Comparison of ENCODE assay signal across 8 cellular contexts in genomic region chr6:13488015-13488895, GRCh38. TPM values are rescaled to one million over a fixed set of nuclear protein-coding genes. Genes with fewer than 3 reads are reported as not detected.
DNase-seq lines count a peak whose midpoint lies in the region; ATAC-seq and TF ChIP-seq lines count a peak whose summit lies in the region.

No MANE protein-coding gene starts in this region.

- WGBS in esophagus muscularis mucosa: 16% methylated on average over 52 of the region's 57 CpGs

- peaks cover 0 to 3% (median 0%) of the 10 kb centered on the region in 7 donors for H3K9me3 Mint-ChIP-seq in CD4-positive, CD25-positive, alpha-beta regulatory T cell
- H3K9me3 Mint-ChIP-seq in natural killer cell: no peaks in the 10 kb centered on the region

- DNase-seq in CD4-positive, CD25-positive, alpha-beta regulatory T cell: peak in 1 of 3 donors; percentile 30
- DNase-seq in activated CD4-positive, alpha-beta T cell treated with anti-CD3 and anti-CD28 coated beads, Interleukin-2, amount 50 U/mL, for 48 hours: peak; percentile 20 to 22
- DNase-seq in esophagus muscularis mucosa (ENCODE audit: extremely low spot score) (no peak), natural killer cell (no peak), NCI-H1048 (lab: John Stamatoyannopoulos, UW) (no peak), NCI-H1105 (lab: John Stamatoyannopoulos, UW) (no peak), KBM-7 (no peak)

- H3K4me3 Mint-ChIP-seq in CD4-positive, CD25-positive, alpha-beta regulatory T cell: peak overlapping the region; percentile 74 to 93 (median 90)
- peak overlapping the region; percentile 90 for H3K4me3 Mint-ChIP-seq in natural killer cell

- intact Hi-C loops in esophagus muscularis mucosa (cut with DNase I) (loop anchor here (5.0 kb wide), 1 partner anchor 151 kb away; no protein-coding TSS in a partner anchor), natural killer cell (cut with micrococcal nuclease) (loop anchor here (5.0 kb wide), 2 partner anchors 39 to 161 kb away; partner anchors contain the start of gene TBC1D7)

- no peaks in the 10 kb centered on the region for H3K9me3 ChIP-seq in CD4-positive, CD25-positive, alpha-beta regulatory T cell (ENCODE audit: control insufficient read depth in 2 of 2, low read length in 2 of 2)
- H3K9me3 ChIP-seq in esophagus muscularis mucosa: peaks cover 0 to 5% (median 0%) of the 10 kb centered on the region in 4 donors

- H3K36me3 Mint-ChIP-seq in CD4-positive, CD25-positive, alpha-beta regulatory T cell: no peaks in the 10 kb centered on the region
- H3K36me3 Mint-ChIP-seq in natural killer cell: no peaks in the 10 kb centered on the region

- TF ChIP-seq POLR2A in esophagus muscularis mucosa (IDR thresholded peaks at IDR 0.05; ENCODE audit: low read depth): no peak

- in situ Hi-C loops in KBM-7 (cut with MboI; ENCODE audit: low pct_unique_long_range_greater_than_20kb, low sequenced_read_pairs): no loop called here

- no peaks in the 10 kb centered on the region for H3K36me3 ChIP-seq in CD4-positive, CD25-positive, alpha-beta regulatory T cell (ENCODE audit: control insufficient read depth, insufficient read depth, low read length)
- no peaks in the 10 kb centered on the region for H3K36me3 ChIP-seq in esophagus muscularis mucosa

- H3K4me1 ChIP-seq in CD4-positive, CD25-positive, alpha-beta regulatory T cell (ENCODE audit: control insufficient read depth, insufficient read depth, low read length, poor library complexity, severe bottlenecking): peaks cover 23% of the 10 kb centered on the region
- peaks cover 13 to 38% (median 32%) of the 10 kb centered on the region in 4 donors for H3K4me1 ChIP-seq in esophagus muscularis mucosa

- no peak for TF ChIP-seq EP300 in esophagus muscularis mucosa (IDR thresholded peaks at IDR 0.05)

- H3K27ac Mint-ChIP-seq in CD4-positive, CD25-positive, alpha-beta regulatory T cell: no peak overlapping the region
- peak overlapping the region; percentile 67 to 90 for H3K27ac Mint-ChIP-seq in natural killer cell

- H3K4me1 Mint-ChIP-seq in CD4-positive, CD25-positive, alpha-beta regulatory T cell: peaks cover 5 to 36% (median 19%) of the 10 kb centered on the region in 4 donors
- peaks cover 34 to 50% of the 10 kb centered on the region in 2 donors for H3K4me1 Mint-ChIP-seq in natural killer cell

- TF ChIP-seq CTCF in esophagus muscularis mucosa (IDR thresholded peaks at IDR 0.05) (no peak), natural killer cell (IDR thresholded peaks at IDR 0.05) (no peak)

- peaks cover 42% of the 10 kb centered on the region for H3K27me3 Mint-ChIP-seq in CD4-positive, CD25-positive, alpha-beta regulatory T cell
- no peaks in the 10 kb centered on the region for H3K27me3 Mint-ChIP-seq in natural killer cell (ENCODE audit: low read depth in 2 of 2)

- H3K27ac ChIP-seq in CD4-positive, CD25-positive, alpha-beta regulatory T cell (ENCODE audit: insufficient read depth, low read length, poor library complexity, severe bottlenecking): no peak overlapping the region
- H3K27ac ChIP-seq in esophagus muscularis mucosa (replicated peaks in 1 of 4): peak overlapping the region; percentile 89 to 96 (median 94)

- peak overlapping the region; percentile 65 for H3K4me3 ChIP-seq in CD4-positive, CD25-positive, alpha-beta regulatory T cell (ENCODE audit: low read depth, low read length)
- peak overlapping the region; percentile 72 to 93 (median 88) for H3K4me3 ChIP-seq in esophagus muscularis mucosa

- H3K27me3 ChIP-seq in CD4-positive, CD25-positive, alpha-beta regulatory T cell (ENCODE audit: control insufficient read depth, insufficient read depth, low read length): peaks cover 20% of the 10 kb centered on the region
- no peaks in the 10 kb centered on the region for H3K27me3 ChIP-seq in esophagus muscularis mucosa

- no peak for ATAC-seq in CD4-positive, CD25-positive, alpha-beta regulatory T cell (ENCODE audit: low read depth in 2 of 2)
- peak; percentile 5 for ATAC-seq in HG02642 (IDR thresholded peaks at IDR 0.05; ENCODE audit: poor library complexity, unreplicated experiment)
- ATAC-seq in natural killer cell: peak in 1 of 3 donors; percentile 12

RNA-seq across cellular contexts. Expression of gene GFOD1, which starts 0.9 kb away (rescaled TPM):
- 1.8 TPM for total RNA-seq in CD4-positive, CD25-positive, alpha-beta regulatory T cell
- under 1 TPM; 0.06 to 0.37 (median 0.13) TPM for polyA plus RNA-seq in CD4-positive, CD25-positive, alpha-beta regulatory T cell
- total RNA-seq in esophagus muscularis mucosa: 10 to 100 TPM; 21.7 to 34.5 (median 25.8) TPM
- total RNA-seq in natural killer cell: 10 to 100 TPM; 59.7 to 74.5 (median 71.2) TPM

Comparison
In these comparisons a context has a peak if more than half of its experiments do, and no peak if none do; other contexts are left out.
1. DNase-seq: peak in activated CD4-positive, alpha-beta T cell treated with anti-CD3 and anti-CD28 coated beads, Interleukin-2, amount 50 U/mL, for 48 hours (2 of 2); none in esophagus muscularis mucosa (single experiment), natural killer cell (single experiment), NCI-H1048 (single experiment), NCI-H1105 (single experiment) and KBM-7 (single experiment).
2. H3K27ac Mint-ChIP-seq: peak in natural killer cell (2 of 2); none in CD4-positive, CD25-positive, alpha-beta regulatory T cell (0 of 3).